In the genomic region with DNA sequence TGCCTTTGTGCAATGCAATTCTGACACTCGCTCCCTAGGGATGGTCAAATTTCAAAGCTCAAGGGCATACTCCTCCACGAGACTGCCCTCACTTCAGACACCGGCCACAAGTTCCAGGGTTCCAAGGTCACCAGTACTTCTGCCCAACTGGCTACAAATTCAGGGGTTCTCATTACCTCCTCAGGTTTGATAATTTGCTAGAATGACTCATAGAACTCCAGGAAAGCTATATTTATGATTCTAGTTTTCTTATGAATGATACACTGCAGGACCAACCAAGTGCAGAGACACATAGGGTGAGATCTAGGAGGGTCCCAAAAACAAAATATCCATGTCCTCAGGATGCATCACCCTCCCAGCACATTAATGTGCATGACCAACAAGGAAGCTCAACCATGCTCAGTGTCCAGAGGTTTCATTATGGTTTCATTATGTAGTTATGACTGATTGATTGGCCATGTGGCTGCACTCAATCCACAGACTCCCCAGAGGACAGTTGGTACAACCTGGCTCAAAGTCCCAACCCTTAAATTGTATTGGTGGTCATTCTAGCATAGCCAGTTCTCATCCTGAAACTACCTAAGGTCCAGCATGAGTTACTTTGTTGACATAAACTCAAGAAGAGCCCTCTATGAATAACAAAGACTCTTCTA, we compare ENCODE assay signal across 16 cellular contexts.
DNase-seq lines count a peak whose midpoint lies in the region; ATAC-seq lines count a peak whose summit lies in the region.
"Had no signal": no experiment of that assay in that cellular context is flagged by ENCODE, and none has a peak within 500 bp of the region (broad histone marks: within the 10 kb centered on the region; RNA-seq: fewer than 3 reads in every experiment).

No MANE protein-coding gene starts in this region.

- H3K4ac ChIP-seq in trophoblast cell (ENCODE audit: low read depth, low read length) = no peak overlapping the region

- H3K4me1 ChIP-seq in trophoblast cell (ENCODE audit: control insufficient read depth in 1 of 2, insufficient read depth in 2 of 2, low read length in 2 of 2) = peaks cover 6% of the 10 kb centered on the region in 2 experiments
- H3K4me1 ChIP-seq: BLaER1, Peyer's patch, upper lobe of left lung had no signal

- intact Hi-C loops in activated CD4-positive, alpha-beta memory T cell treated with anti-CD3 and anti-CD28 coated beads for 36 hours (cut with micrococcal nuclease) = no loop called here

- no peak overlapping the region for H3K27ac Mint-ChIP-seq in activated CD4-positive, alpha-beta memory T cell treated with anti-CD3 and anti-CD28 coated beads for 36 hours
- H3K27ac Mint-ChIP-seq: endodermal cell; natural killer cell treated with Interleukin-12 subunit alpha and Interleukin-12 subunit beta and Interleukin-15 and Interleukin-18, amount 100 ng/mL, for 72 hours had no signal

- H3K9me3 ChIP-seq in trophoblast cell (ENCODE audit: insufficient read depth, low read depth, low read length) = no peaks in the 10 kb centered on the region
- H3K9me3 ChIP-seq: BLaER1, Peyer's patch, upper lobe of left lung had no signal

- H3K4me3 ChIP-seq in trophoblast cell (ENCODE audit: low read depth, low read length) = no peak overlapping the region
- H3K4me3 ChIP-seq: BLaER1, lung, Peyer's patch, upper lobe of left lung had no signal

- H3K36me3 ChIP-seq in trophoblast cell (ENCODE audit: control insufficient read depth in 1 of 2, insufficient read depth in 2 of 2, low read length in 2 of 2) = no peaks in the 10 kb centered on the region
- H3K36me3 ChIP-seq: BLaER1, Peyer's patch, upper lobe of left lung had no signal

- no peak overlapping the region for H3K18ac ChIP-seq in trophoblast cell (ENCODE audit: low read length)

- DNase-seq in trophoblast cell = no peak
- no peak for DNase-seq in activated CD4-positive, alpha-beta memory T cell treated with anti-CD3 and anti-CD28 coated beads for 36 hours
- DNase-seq in activated CD8-positive, alpha-beta memory T cell treated with anti-CD3 and anti-CD28 coated beads, Interleukin-2, amount 50 U/mL, for 4 hours = no peak
- no peak for DNase-seq in stimulated activated CD4-positive, alpha-beta T cell treated with anti-CD3 and anti-CD28 coated beads, Interleukin-12 subunit alpha, Interleukin-12 subunit beta, amount 100 ng/mL, for 4 hours
- DNase-seq: DND-41; endodermal cell; NCI-H510A; Peyer's patch; stimulated activated CD8-positive, alpha-beta memory T cell treated with anti-CD3 and anti-CD28 coated beads, Interleukin-4, amount 100 ng/mL, for 48 hours; upper lobe of left lung had no signal

- H2AK5ac ChIP-seq in trophoblast cell (ENCODE audit: low read length) = no peak overlapping the region

- no peaks in the 10 kb centered on the region for H3K36me3 Mint-ChIP-seq in activated CD4-positive, alpha-beta memory T cell treated with anti-CD3 and anti-CD28 coated beads for 36 hours
- H3K36me3 Mint-ChIP-seq: natural killer cell treated with Interleukin-12 subunit alpha and Interleukin-12 subunit beta and Interleukin-15 and Interleukin-18, amount 100 ng/mL, for 72 hours had no signal

- H2AFZ ChIP-seq in trophoblast cell (ENCODE audit: insufficient read depth, low read length, poor library complexity) = no peak overlapping the region

- H3K79me2 ChIP-seq in trophoblast cell (ENCODE audit: control insufficient read depth, insufficient read depth, low read length, poor library complexity) = no peaks in the 10 kb centered on the region

- H2BK5ac ChIP-seq in trophoblast cell (ENCODE audit: low read depth, low read length, poor library complexity) = no peak overlapping the region

- peaks cover 10% of the 10 kb centered on the region for H3K79me1 ChIP-seq in trophoblast cell (ENCODE audit: low read length)

- CTCF ChIA-PET in activated CD4-positive, alpha-beta memory T cell treated with anti-CD3 and anti-CD28 coated beads for 36 hours (lab: Charles Lee) = no interaction called here

- H3K23ac ChIP-seq in trophoblast cell (ENCODE audit: low read length) = no peak overlapping the region

- H3K14ac ChIP-seq in trophoblast cell (ENCODE audit: low read length) = no peak overlapping the region

- H3K4me3 Mint-ChIP-seq in activated CD4-positive, alpha-beta memory T cell treated with anti-CD3 and anti-CD28 coated beads for 36 hours = no peak overlapping the region
- H3K4me3 Mint-ChIP-seq: endodermal cell; natural killer cell treated with Interleukin-12 subunit alpha and Interleukin-12 subunit beta and Interleukin-15 and Interleukin-18, amount 100 ng/mL, for 72 hours had no signal

- H3K27me3 Mint-ChIP-seq in activated CD4-positive, alpha-beta memory T cell treated with anti-CD3 and anti-CD28 coated beads for 36 hours = no peaks in the 10 kb centered on the region
- H3K27me3 Mint-ChIP-seq: natural killer cell treated with Interleukin-12 subunit alpha and Interleukin-12 subunit beta and Interleukin-15 and Interleukin-18, amount 100 ng/mL, for 72 hours had no signal

- no peaks in the 10 kb centered on the region for H3K9me3 Mint-ChIP-seq in activated CD4-positive, alpha-beta memory T cell treated with anti-CD3 and anti-CD28 coated beads for 36 hours
- H3K9me3 Mint-ChIP-seq: natural killer cell treated with Interleukin-12 subunit alpha and Interleukin-12 subunit beta and Interleukin-15 and Interleukin-18, amount 100 ng/mL, for 72 hours had no signal

- no peak overlapping the region for H3K27ac ChIP-seq in trophoblast cell (ENCODE audit: low read depth, low read length)
- H3K27ac ChIP-seq: BLaER1, Peyer's patch, upper lobe of left lung had no signal

- ATAC-seq in GM18909 (IDR thresholded peaks at IDR 0.05; ENCODE audit: poor library complexity, unreplicated experiment) (peak; percentile 79), GM21786 (IDR thresholded peaks at IDR 0.05; ENCODE audit: unreplicated experiment) (peak; percentile 78), HG03103 (IDR thresholded peaks at IDR 0.05; ENCODE audit: low read depth, unreplicated experiment) (peak; percentile 61)
- ATAC-seq: natural killer cell treated with Interleukin-12 subunit alpha and Interleukin-12 subunit beta and Interleukin-15 and Interleukin-18, amount 100 ng/mL, for 72 hours had no signal

- no peak overlapping the region for H3K4me2 ChIP-seq in trophoblast cell (ENCODE audit: low read length)
- H3K4me2 ChIP-seq: BLaER1 had no signal

- no peaks in the 10 kb centered on the region for H3K27me3 ChIP-seq in trophoblast cell (ENCODE audit: insufficient read depth, low read length)
- H3K27me3 ChIP-seq: BLaER1, Peyer's patch, upper lobe of left lung had no signal

- H3K4me1 Mint-ChIP-seq in activated CD4-positive, alpha-beta memory T cell treated with anti-CD3 and anti-CD28 coated beads for 36 hours (ENCODE audit: low read depth) = no peaks in the 10 kb centered on the region

- H4K12ac ChIP-seq in trophoblast cell (ENCODE audit: low read depth, low read length) = no peak overlapping the region

- no peak overlapping the region for H3K9ac ChIP-seq in trophoblast cell (ENCODE audit: low read length)
- H3K9ac ChIP-seq: BLaER1 had no signal

- POLR2A ChIA-PET in activated CD4-positive, alpha-beta memory T cell treated with anti-CD3 and anti-CD28 coated beads for 36 hours (lab: Charles Lee) = no interaction called here

- peak overlapping the region; percentile 91 for H2BK12ac ChIP-seq in trophoblast cell (ENCODE audit: low read length)

- H4K8ac ChIP-seq in trophoblast cell (ENCODE audit: low read depth, low read length) = no peak overlapping the region

- peak overlapping the region; percentile 71 for H2BK120ac ChIP-seq in trophoblast cell (ENCODE audit: insufficient read depth, low read length, poor library complexity)

- no CpG with 5 or more reads among the region's 3 CpGs for WGBS in trophoblast cell (ENCODE audit: extremely low coverage, insufficient coverage, insufficient read length)

- peak overlapping the region; percentile 64 for H4K91ac ChIP-seq in trophoblast cell (ENCODE audit: low read depth, low read length)
